16 cellular contexts compared by ENCODE assay signal in the genomic region with DNA sequence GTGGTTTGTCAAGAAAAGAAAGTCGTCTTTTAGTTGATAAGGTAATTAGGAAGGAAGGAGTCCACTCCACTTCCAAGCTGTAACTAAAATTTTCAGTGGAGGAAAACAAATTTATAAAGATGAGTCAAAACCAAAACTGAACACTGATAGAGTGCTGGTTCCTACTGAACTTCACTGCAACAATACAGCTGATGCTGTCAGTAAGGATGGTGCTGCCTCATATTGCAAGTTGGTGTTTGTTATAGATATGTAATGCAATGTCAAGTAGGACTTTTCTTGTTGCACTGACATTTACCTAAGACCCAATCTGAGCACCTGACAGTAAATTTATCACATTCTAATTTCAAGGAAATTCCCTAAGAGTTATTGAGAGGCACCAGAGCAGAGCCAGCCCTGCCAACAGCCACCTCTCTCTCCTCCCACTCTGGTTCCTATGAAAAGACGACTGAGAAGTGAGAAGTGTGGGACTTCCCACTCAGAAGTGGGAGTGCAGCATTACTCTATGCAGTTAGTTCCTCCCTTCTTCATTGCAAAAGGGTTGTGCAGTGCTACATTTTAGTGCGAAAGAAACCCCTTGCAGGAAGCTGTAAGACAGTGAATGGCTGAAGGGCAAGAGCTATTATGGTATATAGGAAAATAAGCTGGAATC.
DNase-seq lines count a peak whose midpoint lies in the region; ATAC-seq and TF ChIP-seq lines count a peak whose summit lies in the region.
"Had no signal": no experiment of that assay in that cellular context is flagged by ENCODE, and none has a peak within 500 bp of the region (broad histone marks: within the 10 kb centered on the region; RNA-seq: fewer than 3 reads in every experiment).

No MANE protein-coding gene starts in this region.

- no peak for TF ChIP-seq CTCF in nephron progenitor cell (IDR thresholded peaks at IDR 0.05)

- H3K4me3 Mint-ChIP-seq in nephron progenitor cell, result no peak overlapping the region

- H3K27me3 Mint-ChIP-seq in nephron progenitor cell (ENCODE audit: low read depth, poor library complexity), result peaks cover 6% of the 10 kb centered on the region

- peak; percentile 78 for ATAC-seq in GM21360 (IDR thresholded peaks at IDR 0.05; ENCODE audit: unreplicated experiment)
- no peak for ATAC-seq in HG03108 (IDR thresholded peaks at IDR 0.05; ENCODE audit: unreplicated experiment)
- ATAC-seq: GM12878, HCT116 had no signal

- DNase-seq in CD1c-positive myeloid dendritic cell (ENCODE audit: extremely low spot score) (peak; percentile 25), LHCN-M2 (ENCODE audit: low read depth) (peak; percentile 59), nephron progenitor cell (no peak), NCI-H524 (lab: John Stamatoyannopoulos, UW) (no peak), SIG-M5 (lab: John Stamatoyannopoulos, UW) (no peak)
- DNase-seq in stimulated activated naive CD4-positive, alpha-beta T cell treated with Interleukin-2 at 50 U/mL for 16 hours (lab: John Stamatoyannopoulos, UW), result no peak
- DNase-seq: GDM1, GM23248, NCI-H187 treated with DMSO at 0.1 percent for 48 hours, NCI-H2171, NCI-H446, SW 1271 had no signal

- no peaks in the 10 kb centered on the region for H3K9me3 Mint-ChIP-seq in nephron progenitor cell

- H3K36me3 Mint-ChIP-seq in nephron progenitor cell (ENCODE audit: low read depth), result no peaks in the 10 kb centered on the region

- H3K4me1 Mint-ChIP-seq in nephron progenitor cell, result peaks cover 31% of the 10 kb centered on the region

- peak overlapping the region; percentile 61 for H3K27ac Mint-ChIP-seq in nephron progenitor cell

Comparison
In these comparisons a context has a peak if more than half of its experiments do, and no peak if none do; other contexts are left out.
1. DNase-seq: peak in CD1c-positive myeloid dendritic cell (single experiment) and LHCN-M2 (single experiment); none in nephron progenitor cell (single experiment), NCI-H524 (0 of 2), SIG-M5 (single experiment) and stimulated activated naive CD4-positive, alpha-beta T cell treated with Interleukin-2 at 50 U/mL for 16 hours (single experiment).